ENCODE assay signal across 8 cellular contexts in genomic region chr7:151341357-151342101, GRCh38. TPM values are rescaled to one million over a fixed set of nuclear protein-coding genes. Genes with fewer than 3 reads are reported as not detected.
A peak's percentile ranks its signal among the peaks of the same experiment; 100 is the strongest.
DNase-seq lines count a peak whose midpoint lies in the region; ATAC-seq and TF ChIP-seq lines count a peak whose summit lies in the region.

NUB1 (plus strand) TSS chr7:151341812; CDS start chr7:151345350, 3,538 bp downstream.

- no peaks in the 10 kb centered on the region for H3K27me3 Mint-ChIP-seq in Calu3 (ENCODE audit: unreplicated experiment)
- no peaks in the 10 kb centered on the region for H3K27me3 Mint-ChIP-seq in activated T-helper 1 cell treated with anti-CD3 and anti-CD28 coated beads, Interleukin-12 subunit alpha, Interleukin-12 subunit beta, Interleukin-2, Interleukin-4 antibody, amounts not matched to agents 30 ng/mL and 10 ng/mL and 1 ng/mL, durations not matched to agents 14 hours and 24 hours and 36 hours (ENCODE audit: insufficient read depth)

- WGBS in esophagus squamous epithelium, 2 donors: 18 to 19% methylated on average over 13 to 15 of the region's 72 CpGs

- CTCF ChIA-PET in Calu3 (lab: Charles Lee): interaction anchor here (0.7 to 1.7 kb wide), 6 partner anchors 9 to 43 kb away, joined by 3 to 7 read pairs (median 4); no protein-coding TSS in a partner anchor

- peak; percentile 61 for ATAC-seq in GM21515 (IDR thresholded peaks at IDR 0.05; ENCODE audit: unreplicated experiment)

- no peak within 1 kb of the TSS for H3K27ac Mint-ChIP-seq in Calu3 (ENCODE audit: unreplicated experiment)
- H3K27ac Mint-ChIP-seq in activated T-helper 1 cell treated with anti-CD3 and anti-CD28 coated beads, Interleukin-12 subunit alpha, Interleukin-12 subunit beta, Interleukin-2, Interleukin-4 antibody, amounts not matched to agents 30 ng/mL and 10 ng/mL and 1 ng/mL, durations not matched to agents 14 hours and 24 hours and 36 hours: peak within 1 kb of the TSS; percentile 76

- TF ChIP-seq EP300 in Ishikawa (IDR thresholded peaks at IDR 0.05; ENCODE audit: borderline replicate concordance): peak; percentile 39; the same call in 1 of the 2 replicates

- intact Hi-C loops in Calu3 (cut with micrococcal nuclease; ENCODE audit: unreplicated experiment) (no loop called here), esophagus squamous epithelium (cut with DNase I) (no loop called here)
- intact Hi-C loops in activated T-helper 1 cell treated with anti-CD3 and anti-CD28 coated beads, Interleukin-12 subunit alpha, Interleukin-12 subunit beta, Interleukin-2, Interleukin-4 antibody, amounts not matched to agents 30 ng/mL and 10 ng/mL and 1 ng/mL, durations not matched to agents 14 hours and 24 hours and 36 hours (cut with micrococcal nuclease): loop anchor here (1.0 to 5.0 kb wide), 7 partner anchors 9 to 1569 kb away; partner anchors contain the start of genes ABCF2, CHPF2, FASTK and TMUB1

- H3K36me3 Mint-ChIP-seq in Calu3 (ENCODE audit: insufficient read depth, unreplicated experiment): peaks cover 32% of the 10 kb centered on the region
- peaks cover 15% of the 10 kb centered on the region for H3K36me3 Mint-ChIP-seq in activated T-helper 1 cell treated with anti-CD3 and anti-CD28 coated beads, Interleukin-12 subunit alpha, Interleukin-12 subunit beta, Interleukin-2, Interleukin-4 antibody, amounts not matched to agents 30 ng/mL and 10 ng/mL and 1 ng/mL, durations not matched to agents 14 hours and 24 hours and 36 hours (ENCODE audit: low read depth)

- H3K4me1 ChIP-seq in Peyer's patch (peaks cover 0 to 25% (median 2%) of the 10 kb centered on the region in 4 donors), esophagus squamous epithelium (peaks cover 4 to 38% (median 19%) of the 10 kb centered on the region in 3 donors)

- H3K4me1 Mint-ChIP-seq in Calu3 (ENCODE audit: low read depth, unreplicated experiment): peaks cover 12% of the 10 kb centered on the region
- peaks cover 23% of the 10 kb centered on the region for H3K4me1 Mint-ChIP-seq in activated T-helper 1 cell treated with anti-CD3 and anti-CD28 coated beads, Interleukin-12 subunit alpha, Interleukin-12 subunit beta, Interleukin-2, Interleukin-4 antibody, amounts not matched to agents 30 ng/mL and 10 ng/mL and 1 ng/mL, durations not matched to agents 14 hours and 24 hours and 36 hours (ENCODE audit: low read depth)

- peak; percentile 95 for DNase-seq in Calu3
- peak; percentile 92 to 97 (median 96) for DNase-seq in Peyer's patch
- peak; percentile 92 for DNase-seq in activated T-helper 1 cell treated with anti-CD3 and anti-CD28 coated beads, Interleukin-12 subunit alpha, Interleukin-12 subunit beta, Interleukin-2, Interleukin-4 antibody, amounts not matched to agents 30 ng/mL and 10 ng/mL and 1 ng/mL, durations not matched to agents 14 hours and 24 hours and 36 hours (ENCODE audit: low spot score)
- DNase-seq in esophagus squamous epithelium (lab: John Stamatoyannopoulos, UW): peak; percentile 43
- DNase-seq in myocyte (ENCODE audit: low read depth): peak; percentile 94
- peak; percentile 78 to 87 for DNase-seq in stimulated activated CD8-positive, alpha-beta memory T cell treated with anti-CD3 and anti-CD28 coated beads, Interleukin-7, amount 100 ng/mL, for 4 hours (ENCODE audit: low read depth in 2 of 2)

- peaks cover 0 to 13% (median 0%) of the 10 kb centered on the region in 3 donors for H3K36me3 ChIP-seq in Peyer's patch
- peaks cover 4 to 24% (median 8%) of the 10 kb centered on the region in 3 donors for H3K36me3 ChIP-seq in esophagus squamous epithelium

- H3K27ac ChIP-seq in Peyer's patch (peak within 1 kb of the TSS; percentile 81 to 97 (median 94)), esophagus squamous epithelium (peak within 1 kb of the TSS; percentile 72 to 91 (median 88))

- no peaks in the 10 kb centered on the region for H3K9me3 ChIP-seq in Peyer's patch
- H3K9me3 ChIP-seq in esophagus squamous epithelium: no peaks in the 10 kb centered on the region

- TF ChIP-seq POLR2A in Peyer's patch (IDR thresholded peaks at IDR 0.05) (peak; percentile 85 to 88), esophagus squamous epithelium (IDR thresholded peaks at IDR 0.05) (peak in 3 of 4 donors; percentile 64 to 78 (median 69))

- no peak for TF ChIP-seq RAD21 in Ishikawa (IDR thresholded peaks at IDR 0.05; ENCODE audit: low read depth)

- TF ChIP-seq CTCF in Calu3 (IDR thresholded peaks at IDR 0.05; ENCODE audit: unreplicated experiment) (no peak), Peyer's patch (IDR thresholded peaks at IDR 0.05) (peak in 2 of 6 experiments; percentile 12 to 20), esophagus squamous epithelium (IDR thresholded peaks at IDR 0.05) (peak in 2 of 6 experiments; percentile 14 to 35)

- H3K4me3 Mint-ChIP-seq in Calu3 (ENCODE audit: low read depth, unreplicated experiment): peak within 1 kb of the TSS; percentile 70
- peak within 1 kb of the TSS; percentile 83 for H3K4me3 Mint-ChIP-seq in activated T-helper 1 cell treated with anti-CD3 and anti-CD28 coated beads, Interleukin-12 subunit alpha, Interleukin-12 subunit beta, Interleukin-2, Interleukin-4 antibody, amounts not matched to agents 30 ng/mL and 10 ng/mL and 1 ng/mL, durations not matched to agents 14 hours and 24 hours and 36 hours

- H3K4me3 ChIP-seq in Peyer's patch (peak within 1 kb of the TSS; percentile 72 to 98 (median 90)), esophagus squamous epithelium (peak within 1 kb of the TSS; percentile 60 to 88 (median 86))

- H3K9me3 Mint-ChIP-seq in Calu3 (ENCODE audit: low read depth, unreplicated experiment): no peaks in the 10 kb centered on the region
- H3K9me3 Mint-ChIP-seq in activated T-helper 1 cell treated with anti-CD3 and anti-CD28 coated beads, Interleukin-12 subunit alpha, Interleukin-12 subunit beta, Interleukin-2, Interleukin-4 antibody, amounts not matched to agents 30 ng/mL and 10 ng/mL and 1 ng/mL, durations not matched to agents 14 hours and 24 hours and 36 hours: no peaks in the 10 kb centered on the region

- BruUV-seq in Calu3 (replicated peaks; lab: Mats Ljungman, UMichigan): no TSS peak

- no peaks in the 10 kb centered on the region for H3K27me3 ChIP-seq in Peyer's patch
- H3K27me3 ChIP-seq in esophagus squamous epithelium: no peaks in the 10 kb centered on the region

TF ChIP-seq in Ishikawa, 13 proteins besides CTCF, POLR2A, EP300 and RAD21:
- TF ChIP-seq YY1 (IDR thresholded peaks at IDR 0.05; ENCODE audit: low read depth) (peak; percentile 62), MAX (IDR thresholded peaks at IDR 0.05) (peak; percentile 47; the same call in 1 of the 2 replicates), EGR1 (IDR thresholded peaks at IDR 0.05) (peak; percentile 37), TAF1 (IDR thresholded peaks at IDR 0.05; ENCODE audit: low read depth) (peak; percentile 34; the same call in 1 of the 2 replicates), USF1 (IDR thresholded peaks at IDR 0.05) (no peak), TCF12 (IDR thresholded peaks at IDR 0.05; ENCODE audit: low read depth) (peak; percentile 37; the same call in 1 of the 2 replicates)

RNA-seq across cellular contexts. Expression of gene NUB1, which starts in this region (rescaled TPM):
- total RNA-seq in Calu3 (2022) (56.2 and 69.2 TPM in 2 replicates), Peyer's patch (10 to 100 TPM; 66.4 to 90.8 (median 68.2) TPM), esophagus squamous epithelium (10 to 100 TPM; 16.8 to 46.7 (median 26.1) TPM), myocyte (60.7 and 61.8 TPM in 2 replicates)
- total RNA-seq in activated T-helper 1 cell treated with anti-CD3 and anti-CD28 coated beads, Interleukin-12 subunit alpha, Interleukin-12 subunit beta, Interleukin-2, Interleukin-4 antibody, amounts not matched to agents 30 ng/mL and 10 ng/mL and 1 ng/mL, durations not matched to agents 14 hours and 24 hours and 36 hours: 40.3 and 41.2 TPM in 2 replicates
- 44.8 TPM for polyA plus RNA-seq in myocyte (2012)

Comparison
In these comparisons a context has a peak if more than half of its experiments do, and no peak if none do; other contexts are left out.
1. Peak in every context shown above with its lines: DNase-seq, ATAC-seq, H3K4me3 ChIP-seq and H3K27ac ChIP-seq.
2. DNase-seq: peak in every context shown above with its lines; median percentile 96 in Peyer's patch; 95 in Calu3; 94 in myocyte; 92 in activated T-helper 1 cell treated with anti-CD3 and anti-CD28 coated beads, Interleukin-12 subunit alpha, Interleukin-12 subunit beta, Interleukin-2, Interleukin-4 antibody, amounts not matched to agents 30 ng/mL and 10 ng/mL and 1 ng/mL, durations not matched to agents 14 hours and 24 hours and 36 hours; 82 in stimulated activated CD8-positive, alpha-beta memory T cell treated with anti-CD3 and anti-CD28 coated beads, Interleukin-7, amount 100 ng/mL, for 4 hours; 43 in esophagus squamous epithelium.